Comparison of ENCODE assay signal across 20 cellular contexts in the genomic region with DNA sequence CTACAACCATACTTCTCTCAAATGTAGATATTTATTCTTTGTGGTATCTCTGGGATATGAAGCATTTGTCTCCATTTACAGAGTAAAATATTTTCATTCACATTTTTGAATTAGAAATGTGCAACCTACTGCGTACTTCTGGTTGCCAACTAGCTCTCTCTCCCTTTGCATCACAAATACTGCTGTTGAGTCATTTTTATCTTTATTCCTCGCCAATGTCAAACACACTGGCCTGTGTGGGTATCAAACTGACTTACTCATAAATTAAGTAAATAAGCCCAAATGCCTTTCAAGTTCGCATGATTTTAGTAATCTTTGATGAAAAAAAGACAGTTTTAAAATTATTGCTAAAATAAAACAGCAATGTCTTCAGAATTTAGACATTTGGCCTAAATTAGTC.
A peak's percentile ranks its signal among the peaks of the same experiment; 100 is the strongest.
DNase-seq lines count a peak whose midpoint lies in the region; ATAC-seq and TF ChIP-seq lines count a peak whose summit lies in the region.
"Had no signal": no experiment of that assay in that cellular context is flagged by ENCODE, and none has a peak within 500 bp of the region (broad histone marks: within the 10 kb centered on the region; RNA-seq: fewer than 3 reads in every experiment).

No MANE protein-coding gene starts in this region.

- no peaks in the 10 kb centered on the region for H3K36me3 ChIP-seq in PC-3 (ENCODE audit: low read depth, low read length)
- no peaks in the 10 kb centered on the region for H3K36me3 ChIP-seq in brain microvascular endothelial cell (replicated peaks)
- H3K36me3 ChIP-seq: BLaER1 had no signal

- H3K79me2 ChIP-seq in PC-3 (ENCODE audit: low read length) = no peaks in the 10 kb centered on the region

- H3K4me3 Mint-ChIP-seq in activated CD4-positive, alpha-beta T cell treated with anti-CD3 and anti-CD28 coated beads, Interleukin-2, amount 10 ng/mL, durations not matched to agents 24 days and 14 days = no peak overlapping the region
- H3K4me3 Mint-ChIP-seq in activated CD4-positive, alpha-beta T cell treated with anti-CD3 and anti-CD28 coated beads, Interleukin-2, amount 10 ng/mL, durations not matched to agents 7 days and 5 days = no peak overlapping the region
- no peak overlapping the region for H3K4me3 Mint-ChIP-seq in central memory CD8-positive, alpha-beta T cell
- no peak overlapping the region for H3K4me3 Mint-ChIP-seq in natural killer cell treated with Interleukin-12 subunit alpha and Interleukin-12 subunit beta and Interleukin-15 and Interleukin-18, amount 100 ng/mL, for 72 hours
- H3K4me3 Mint-ChIP-seq: B cell; CD4-positive, CD25-positive, alpha-beta regulatory T cell; CD8-positive, alpha-beta T cell had no signal

- H3K27ac ChIP-seq in PC-3 (ENCODE audit: low read length) (no peak overlapping the region), brain microvascular endothelial cell (no peak overlapping the region)
- H3K27ac ChIP-seq: 22Rv1, BLaER1, C4-2B, GM23248 had no signal

- H2AFZ ChIP-seq in PC-3 (ENCODE audit: low read length) = no peak overlapping the region
- H2AFZ ChIP-seq: GM23248 had no signal

- in situ Hi-C loops in brain microvascular endothelial cell (cut with HindIII; ENCODE audit: low pct_ligation_motif_present, low sequenced_read_pairs) = no loop called here

- POLR2A ChIA-PET in activated CD4-positive, alpha-beta T cell treated with anti-CD3 and anti-CD28 coated beads, Interleukin-2, amount 10 ng/mL, durations not matched to agents 7 days and 5 days (lab: Charles Lee) = no interaction called here
- POLR2A ChIA-PET in PC-3 (lab: Charles Lee; ENCODE audit: unreplicated experiment) = no interaction called here

- BruUV-seq in PC-3 (replicated peaks; lab: Mats Ljungman, UMichigan) = no TSS peak

- H3K4me1 ChIP-seq in PC-3 (ENCODE audit: insufficient read depth, low read length) = no peaks in the 10 kb centered on the region
- H3K4me1 ChIP-seq: BLaER1, Caco-2 had no signal

- H3K9ac ChIP-seq in PC-3 (ENCODE audit: low read length) = no peak overlapping the region
- H3K9ac ChIP-seq: BLaER1, GM23248 had no signal

- no peak for DNase-seq in activated CD4-positive, alpha-beta T cell treated with anti-CD3 and anti-CD28 coated beads, Interleukin-2, amount 10 ng/mL, durations not matched to agents 24 days and 14 days
- DNase-seq in activated CD4-positive, alpha-beta T cell treated with anti-CD3 and anti-CD28 coated beads, Interleukin-2, amount 10 ng/mL, durations not matched to agents 7 days and 5 days = no peak
- peak; percentile 37 for DNase-seq in PC-3
- no peak for DNase-seq in central memory CD8-positive, alpha-beta T cell (ENCODE audit: low spot score in 2 of 2)
- no peak for DNase-seq in natural killer cell treated with Interleukin-12 subunit alpha and Interleukin-12 subunit beta and Interleukin-15 and Interleukin-18, amount 100 ng/mL, for 72 hours (ENCODE audit: low spot score)
- DNase-seq in brain microvascular endothelial cell = no peak
- no peak for DNase-seq in kidney tubule cell (ENCODE audit: low spot score)
- DNase-seq: Caco-2; CD4-positive, CD25-positive, alpha-beta regulatory T cell; CD8-positive, alpha-beta T cell; DMS153; DND-41; GM23248; H7; HCEC 1CT had no signal

- no peaks in the 10 kb centered on the region for H3F3A ChIP-seq in PC-3 (ENCODE audit: low read length, unreplicated experiment)

- H3K4me3 ChIP-seq in PC-3 (ENCODE audit: low read length) (no peak overlapping the region), brain microvascular endothelial cell (ENCODE audit: low read depth, low read length) (no peak overlapping the region)
- H3K4me3 ChIP-seq: BLaER1, GM23248 had no signal

- intact Hi-C loops in activated CD4-positive, alpha-beta T cell treated with anti-CD3 and anti-CD28 coated beads, Interleukin-2, amount 10 ng/mL, durations not matched to agents 24 days and 14 days (cut with micrococcal nuclease) = no loop called here
- intact Hi-C loops in PC-3 (cut with micrococcal nuclease) = no loop called here

- no peaks in the 10 kb centered on the region for H4K20me1 ChIP-seq in PC-3 (ENCODE audit: low read length)
- H4K20me1 ChIP-seq: BLaER1 had no signal

- H3K36me3 Mint-ChIP-seq in activated CD4-positive, alpha-beta T cell treated with anti-CD3 and anti-CD28 coated beads, Interleukin-2, amount 10 ng/mL, durations not matched to agents 24 days and 14 days (ENCODE audit: low read depth) = peaks cover 60% of the 10 kb centered on the region
- peaks cover 63% of the 10 kb centered on the region for H3K36me3 Mint-ChIP-seq in activated CD4-positive, alpha-beta T cell treated with anti-CD3 and anti-CD28 coated beads, Interleukin-2, amount 10 ng/mL, durations not matched to agents 7 days and 5 days (ENCODE audit: low read depth)
- peaks cover 11% of the 10 kb centered on the region for H3K36me3 Mint-ChIP-seq in central memory CD8-positive, alpha-beta T cell (ENCODE audit: insufficient read depth)
- peaks cover 28% of the 10 kb centered on the region for H3K36me3 Mint-ChIP-seq in natural killer cell treated with Interleukin-12 subunit alpha and Interleukin-12 subunit beta and Interleukin-15 and Interleukin-18, amount 100 ng/mL, for 72 hours

- H3K27me3 ChIP-seq in PC-3 (ENCODE audit: low read length) = no peaks in the 10 kb centered on the region
- no peaks in the 10 kb centered on the region for H3K27me3 ChIP-seq in brain microvascular endothelial cell (replicated peaks)
- H3K27me3 ChIP-seq: BLaER1 had no signal

- peak overlapping the region; percentile 11 for H3K27ac Mint-ChIP-seq in activated CD4-positive, alpha-beta T cell treated with anti-CD3 and anti-CD28 coated beads, Interleukin-2, amount 10 ng/mL, durations not matched to agents 24 days and 14 days
- no peak overlapping the region for H3K27ac Mint-ChIP-seq in activated CD4-positive, alpha-beta T cell treated with anti-CD3 and anti-CD28 coated beads, Interleukin-2, amount 10 ng/mL, durations not matched to agents 7 days and 5 days
- peak overlapping the region; percentile 46 for H3K27ac Mint-ChIP-seq in central memory CD8-positive, alpha-beta T cell (ENCODE audit: low read depth)
- H3K27ac Mint-ChIP-seq in natural killer cell treated with Interleukin-12 subunit alpha and Interleukin-12 subunit beta and Interleukin-15 and Interleukin-18, amount 100 ng/mL, for 72 hours = peak overlapping the region; percentile 66 to 77
- H3K27ac Mint-ChIP-seq: B cell; CD4-positive, CD25-positive, alpha-beta regulatory T cell; CD8-positive, alpha-beta T cell had no signal

- CTCF ChIA-PET in activated CD4-positive, alpha-beta T cell treated with anti-CD3 and anti-CD28 coated beads, Interleukin-2, amount 10 ng/mL, durations not matched to agents 7 days and 5 days (lab: Charles Lee) = no interaction called here
- CTCF ChIA-PET in PC-3 (lab: Charles Lee) = interaction anchor here (0.6 kb wide), 1 partner anchor 165 kb away, joined by 5 read pairs; no protein-coding TSS in a partner anchor

- TF ChIP-seq CTCF in PC-3 (conservative IDR thresholded peaks at IDR 0.05; ENCODE audit: low read depth, low read length) (no peak), brain microvascular endothelial cell (IDR thresholded peaks at IDR 0.05; ENCODE audit: low read depth, low read length, missing control alignments) (no peak)

- H3K4me1 Mint-ChIP-seq in activated CD4-positive, alpha-beta T cell treated with anti-CD3 and anti-CD28 coated beads, Interleukin-2, amount 10 ng/mL, durations not matched to agents 24 days and 14 days = peaks cover 24% of the 10 kb centered on the region
- peaks cover 21% of the 10 kb centered on the region for H3K4me1 Mint-ChIP-seq in activated CD4-positive, alpha-beta T cell treated with anti-CD3 and anti-CD28 coated beads, Interleukin-2, amount 10 ng/mL, durations not matched to agents 7 days and 5 days
- H3K4me1 Mint-ChIP-seq in central memory CD8-positive, alpha-beta T cell = peaks cover 61% of the 10 kb centered on the region
- peaks cover 49% of the 10 kb centered on the region in 2 donors for H3K4me1 Mint-ChIP-seq in natural killer cell treated with Interleukin-12 subunit alpha and Interleukin-12 subunit beta and Interleukin-15 and Interleukin-18, amount 100 ng/mL, for 72 hours (ENCODE audit: low read depth in 2 of 2)
- H3K4me1 Mint-ChIP-seq: B cell had no signal

- H3K9me3 ChIP-seq in PC-3 (ENCODE audit: low read length) = no peaks in the 10 kb centered on the region
- H3K9me3 ChIP-seq: BLaER1 had no signal

- H3K27me3 Mint-ChIP-seq in activated CD4-positive, alpha-beta T cell treated with anti-CD3 and anti-CD28 coated beads, Interleukin-2, amount 10 ng/mL, durations not matched to agents 24 days and 14 days = no peaks in the 10 kb centered on the region
- no peaks in the 10 kb centered on the region for H3K27me3 Mint-ChIP-seq in activated CD4-positive, alpha-beta T cell treated with anti-CD3 and anti-CD28 coated beads, Interleukin-2, amount 10 ng/mL, durations not matched to agents 7 days and 5 days
- H3K27me3 Mint-ChIP-seq in central memory CD8-positive, alpha-beta T cell = no peaks in the 10 kb centered on the region
- no peaks in the 10 kb centered on the region for H3K27me3 Mint-ChIP-seq in natural killer cell treated with Interleukin-12 subunit alpha and Interleukin-12 subunit beta and Interleukin-15 and Interleukin-18, amount 100 ng/mL, for 72 hours
- H3K27me3 Mint-ChIP-seq: B cell; CD4-positive, CD25-positive, alpha-beta regulatory T cell had no signal

- H3K4me2 ChIP-seq in PC-3 (ENCODE audit: low read length) = no peak overlapping the region
- H3K4me2 ChIP-seq: BLaER1 had no signal

- H3K9me2 ChIP-seq in PC-3 (replicated peaks; ENCODE audit: low read length) = no peaks in the 10 kb centered on the region

- peaks cover 19% of the 10 kb centered on the region for H3K9me3 Mint-ChIP-seq in activated CD4-positive, alpha-beta T cell treated with anti-CD3 and anti-CD28 coated beads, Interleukin-2, amount 10 ng/mL, durations not matched to agents 24 days and 14 days
- H3K9me3 Mint-ChIP-seq in activated CD4-positive, alpha-beta T cell treated with anti-CD3 and anti-CD28 coated beads, Interleukin-2, amount 10 ng/mL, durations not matched to agents 7 days and 5 days = peaks cover 45% of the 10 kb centered on the region
- H3K9me3 Mint-ChIP-seq in central memory CD8-positive, alpha-beta T cell = no peaks in the 10 kb centered on the region
- peaks cover 3% of the 10 kb centered on the region for H3K9me3 Mint-ChIP-seq in natural killer cell treated with Interleukin-12 subunit alpha and Interleukin-12 subunit beta and Interleukin-15 and Interleukin-18, amount 100 ng/mL, for 72 hours

- ATAC-seq in PC-3 = peak; percentile 27; the same call in 1 of the 2 replicates
- ATAC-seq in central memory CD8-positive, alpha-beta T cell (replicated peaks; ENCODE audit: extremely low read depth, poor library complexity, severe bottlenecking) = no peak
- ATAC-seq in natural killer cell treated with Interleukin-12 subunit alpha and Interleukin-12 subunit beta and Interleukin-15 and Interleukin-18, amount 100 ng/mL, for 72 hours = no peak
- no peak for ATAC-seq in GM21515 (IDR thresholded peaks at IDR 0.05; ENCODE audit: unreplicated experiment)
- ATAC-seq: CD8-positive, alpha-beta T cell had no signal
